ENCODE assay signal across 1 cellular context in the genomic region with DNA sequence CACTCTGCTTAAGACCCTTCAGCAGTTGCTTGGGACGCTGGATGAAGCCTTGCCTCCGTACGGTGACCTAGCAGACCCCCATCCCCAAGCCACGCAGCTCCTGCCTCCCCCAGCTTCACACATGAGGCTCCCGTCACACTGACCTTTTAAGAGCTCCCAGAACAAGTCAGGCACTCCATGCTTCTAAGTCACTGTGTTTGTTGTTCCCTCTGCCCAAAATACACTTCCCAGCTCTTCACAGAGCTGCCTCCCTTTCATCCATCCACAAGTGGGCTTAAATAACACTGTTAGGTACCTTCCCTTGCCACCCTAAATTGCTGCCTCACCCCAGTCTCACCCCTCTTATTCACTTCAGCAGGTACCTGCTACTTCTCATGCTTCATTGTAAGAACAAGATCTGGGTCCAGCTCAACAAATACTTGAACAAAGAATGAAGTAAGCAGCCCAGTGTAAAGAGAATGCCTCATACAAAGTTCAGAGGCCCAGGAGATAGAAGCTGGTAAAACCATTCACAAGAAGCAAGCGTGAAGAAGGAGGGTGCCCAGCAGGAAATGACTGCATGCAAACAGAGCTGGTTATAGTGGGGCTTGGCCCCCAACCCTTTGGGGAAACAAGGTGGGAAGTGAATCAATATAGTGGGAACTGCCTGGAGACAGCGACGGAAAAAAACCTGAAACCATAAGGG.
TF ChIP-seq lines count a peak whose summit lies in the region.

No MANE protein-coding gene starts in this region.

TF ChIP-seq in HepG2, 621 proteins besides CTCF, POLR2A, EP300 and RAD21 (continues in another document):
- TF ChIP-seq SOX13 (IDR thresholded peaks at IDR 0.05), result no peak
- peak in 1 of 2 experiments; percentile 33; a peak in 1 of 4 replicates for TF ChIP-seq SOX13 (CRISPR knock-in tag; conservative IDR thresholded peaks at IDR 0.05 in 1 of 2, IDR thresholded peaks at IDR 0.05 in 1 of 2)
- no peak for TF ChIP-seq ZNF33A (CRISPR knock-in tag; IDR thresholded peaks at IDR 0.05; ENCODE audit: borderline replicate concordance)
- peak; percentile 42; the same call in 1 of the 2 replicates for TF ChIP-seq ETV5 (CRISPR knock-in tag; IDR thresholded peaks at IDR 0.05; ENCODE audit: borderline replicate concordance)
- no peak for TF ChIP-seq KLF16 (CRISPR knock-in tag; IDR thresholded peaks at IDR 0.05)
- TF ChIP-seq, protein P1, sequence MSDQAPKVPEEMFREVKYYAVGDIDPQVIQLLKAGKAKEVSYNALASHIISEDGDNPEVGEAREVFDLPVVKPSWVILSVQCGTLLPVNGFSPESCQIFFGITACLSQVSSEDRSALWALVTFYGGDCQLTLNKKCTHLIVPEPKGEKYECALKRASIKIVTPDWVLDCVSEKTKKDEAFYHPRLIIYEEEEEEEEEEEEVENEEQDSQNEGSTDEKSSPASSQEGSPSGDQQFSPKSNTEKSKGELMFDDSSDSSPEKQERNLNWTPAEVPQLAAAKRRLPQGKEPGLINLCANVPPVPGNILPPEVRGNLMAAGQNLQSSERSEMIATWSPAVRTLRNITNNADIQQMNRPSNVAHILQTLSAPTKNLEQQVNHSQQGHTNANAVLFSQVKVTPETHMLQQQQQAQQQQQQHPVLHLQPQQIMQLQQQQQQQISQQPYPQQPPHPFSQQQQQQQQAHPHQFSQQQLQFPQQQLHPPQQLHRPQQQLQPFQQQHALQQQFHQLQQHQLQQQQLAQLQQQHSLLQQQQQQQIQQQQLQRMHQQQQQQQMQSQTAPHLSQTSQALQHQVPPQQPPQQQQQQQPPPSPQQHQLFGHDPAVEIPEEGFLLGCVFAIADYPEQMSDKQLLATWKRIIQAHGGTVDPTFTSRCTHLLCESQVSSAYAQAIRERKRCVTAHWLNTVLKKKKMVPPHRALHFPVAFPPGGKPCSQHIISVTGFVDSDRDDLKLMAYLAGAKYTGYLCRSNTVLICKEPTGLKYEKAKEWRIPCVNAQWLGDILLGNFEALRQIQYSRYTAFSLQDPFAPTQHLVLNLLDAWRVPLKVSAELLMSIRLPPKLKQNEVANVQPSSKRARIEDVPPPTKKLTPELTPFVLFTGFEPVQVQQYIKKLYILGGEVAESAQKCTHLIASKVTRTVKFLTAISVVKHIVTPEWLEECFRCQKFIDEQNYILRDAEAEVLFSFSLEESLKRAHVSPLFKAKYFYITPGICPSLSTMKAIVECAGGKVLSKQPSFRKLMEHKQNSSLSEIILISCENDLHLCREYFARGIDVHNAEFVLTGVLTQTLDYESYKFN (CRISPR knock-in tag; conservative IDR thresholded peaks at IDR 0.05), result peak; percentile 56
- 0 out of 2 replicates have a peak, but pooled peaks have one; percentile 33 for TF ChIP-seq ZFP90 (CRISPR knock-in tag; IDR thresholded peaks at IDR 0.05; ENCODE audit: borderline replicate concordance)
- TF ChIP-seq ZNF75D (CRISPR knock-in tag; IDR thresholded peaks at IDR 0.05; ENCODE audit: borderline replicate concordance), result no peak
- TF ChIP-seq, protein P2, sequence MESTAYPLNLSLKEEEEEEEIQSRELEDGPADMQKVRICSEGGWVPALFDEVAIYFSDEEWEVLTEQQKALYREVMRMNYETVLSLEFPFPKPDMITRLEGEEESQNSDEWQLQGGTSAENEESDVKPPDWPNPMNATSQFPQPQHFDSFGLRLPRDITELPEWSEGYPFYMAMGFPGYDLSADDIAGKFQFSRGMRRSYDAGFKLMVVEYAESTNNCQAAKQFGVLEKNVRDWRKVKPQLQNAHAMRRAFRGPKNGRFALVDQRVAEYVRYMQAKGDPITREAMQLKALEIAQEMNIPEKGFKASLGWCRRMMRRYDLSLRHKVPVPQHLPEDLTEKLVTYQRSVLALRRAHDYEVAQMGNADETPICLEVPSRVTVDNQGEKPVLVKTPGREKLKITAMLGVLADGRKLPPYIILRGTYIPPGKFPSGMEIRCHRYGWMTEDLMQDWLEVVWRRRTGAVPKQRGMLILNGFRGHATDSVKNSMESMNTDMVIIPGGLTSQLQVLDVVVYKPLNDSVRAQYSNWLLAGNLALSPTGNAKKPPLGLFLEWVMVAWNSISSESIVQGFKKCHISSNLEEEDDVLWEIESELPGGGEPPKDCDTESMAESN (CRISPR knock-in tag; conservative IDR thresholded peaks at IDR 0.05), result no peak
- peak; percentile 42 for TF ChIP-seq ZNF781 (CRISPR knock-in tag; IDR thresholded peaks at IDR 0.05; ENCODE audit: borderline replicate concordance, not compliant biosample characterization)
- TF ChIP-seq, protein P3, sequence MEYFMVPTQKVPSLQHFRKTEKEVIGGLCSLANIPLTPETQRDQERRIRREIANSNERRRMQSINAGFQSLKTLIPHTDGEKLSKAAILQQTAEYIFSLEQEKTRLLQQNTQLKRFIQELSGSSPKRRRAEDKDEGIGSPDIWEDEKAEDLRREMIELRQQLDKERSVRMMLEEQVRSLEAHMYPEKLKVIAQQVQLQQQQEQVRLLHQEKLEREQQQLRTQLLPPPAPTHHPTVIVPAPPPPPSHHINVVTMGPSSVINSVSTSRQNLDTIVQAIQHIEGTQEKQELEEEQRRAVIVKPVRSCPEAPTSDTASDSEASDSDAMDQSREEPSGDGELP (IDR thresholded peaks at IDR 0.05; ENCODE audit: borderline replicate concordance, low read depth), result no peak
- no peak for TF ChIP-seq ZNF460 (CRISPR knock-in tag; IDR thresholded peaks at IDR 0.05; ENCODE audit: borderline replicate concordance)
- 0 out of 2 replicates have a peak, but pooled peaks have one; percentile 2 for TF ChIP-seq MNT (IDR thresholded peaks at IDR 0.05)
- no peak for TF ChIP-seq SP1 (IDR thresholded peaks at IDR 0.05)
- no peak for TF ChIP-seq SP1 (CRISPR knock-in tag; IDR thresholded peaks at IDR 0.05)
- peak; percentile 58; the same call in 1 of the 2 replicates for TF ChIP-seq POLR2AphosphoS2 (IDR thresholded peaks at IDR 0.05; ENCODE audit: low read depth, low read length)
- 0 out of 2 replicates have a peak, but pooled peaks have one; percentile 35 for TF ChIP-seq ZNF614 (CRISPR knock-in tag; IDR thresholded peaks at IDR 0.05; ENCODE audit: borderline replicate concordance)
- 0 out of 2 replicates have a peak, but pooled peaks have one; percentile 49 for TF ChIP-seq ZNF775 (CRISPR knock-in tag; IDR thresholded peaks at IDR 0.05; ENCODE audit: borderline replicate concordance)
- peak; percentile 20; the same call in 1 of the 2 replicates for TF ChIP-seq SPEN (CRISPR knock-in tag; IDR thresholded peaks at IDR 0.05; ENCODE audit: low read depth)
- 0 out of 2 replicates have a peak, but pooled peaks have one; percentile 42 for TF ChIP-seq SAFB2 (CRISPR knock-in tag; IDR thresholded peaks at IDR 0.05; ENCODE audit: borderline replicate concordance, low read depth)
- no peak for TF ChIP-seq GABPA (IDR thresholded peaks at IDR 0.05; ENCODE audit: low read depth, low read length)
- no peak for TF ChIP-seq GABPA (CRISPR knock-in tag; IDR thresholded peaks at IDR 0.05; ENCODE audit: low read depth)
- TF ChIP-seq NCOA5 (CRISPR knock-in tag; IDR thresholded peaks at IDR 0.05), result no peak
- TF ChIP-seq, protein P4, sequence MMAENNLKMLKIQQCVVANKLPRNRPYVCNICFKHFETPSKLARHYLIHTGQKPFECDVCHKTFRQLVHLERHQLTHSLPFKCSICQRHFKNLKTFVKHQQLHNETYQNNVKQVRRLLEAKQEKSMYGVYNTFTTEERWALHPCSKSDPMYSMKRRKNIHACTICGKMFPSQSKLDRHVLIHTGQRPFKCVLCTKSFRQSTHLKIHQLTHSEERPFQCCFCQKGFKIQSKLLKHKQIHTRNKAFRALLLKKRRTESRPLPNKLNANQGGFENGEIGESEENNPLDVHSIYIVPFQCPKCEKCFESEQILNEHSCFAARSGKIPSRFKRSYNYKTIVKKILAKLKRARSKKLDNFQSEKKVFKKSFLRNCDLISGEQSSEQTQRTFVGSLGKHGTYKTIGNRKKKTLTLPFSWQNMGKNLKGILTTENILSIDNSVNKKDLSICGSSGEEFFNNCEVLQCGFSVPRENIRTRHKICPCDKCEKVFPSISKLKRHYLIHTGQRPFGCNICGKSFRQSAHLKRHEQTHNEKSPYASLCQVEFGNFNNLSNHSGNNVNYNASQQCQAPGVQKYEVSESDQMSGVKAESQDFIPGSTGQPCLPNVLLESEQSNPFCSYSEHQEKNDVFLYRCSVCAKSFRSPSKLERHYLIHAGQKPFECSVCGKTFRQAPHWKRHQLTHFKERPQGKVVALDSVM (CRISPR knock-in tag; IDR thresholded peaks at IDR 0.05), result 0 out of 2 replicates have a peak, but pooled peaks have one; percentile 6
- no peak for TF ChIP-seq MAFG (CRISPR knock-in tag; IDR thresholded peaks at IDR 0.05)
- no peak for TF ChIP-seq LCORL (IDR thresholded peaks at IDR 0.05)
- TF ChIP-seq LCORL (CRISPR knock-in tag; IDR thresholded peaks at IDR 0.05), result 0 out of 2 replicates have a peak, but pooled peaks have one; percentile 17
- TF ChIP-seq GTF3A (CRISPR knock-in tag; conservative IDR thresholded peaks at IDR 0.05), result 0 out of 2 replicates have a peak, but pooled peaks have one; percentile 29
- peak; percentile 38; the same call in 1 of the 2 replicates for TF ChIP-seq ZNF687 (CRISPR knock-in tag; IDR thresholded peaks at IDR 0.05)
- TF ChIP-seq ZNF556 (CRISPR knock-in tag; IDR thresholded peaks at IDR 0.05; ENCODE audit: borderline replicate concordance), result no peak; the same call in 1 of the 2 replicates
- TF ChIP-seq ZBTB38 (CRISPR knock-in tag; IDR thresholded peaks at IDR 0.05), result peak; percentile 52; the same call in 1 of the 2 replicates
- TF ChIP-seq KDM6A (CRISPR knock-in tag; IDR thresholded peaks at IDR 0.05; ENCODE audit: low read depth), result 0 out of 2 replicates have a peak, but pooled peaks have one; percentile 32
- TF ChIP-seq FLYWCH1 (CRISPR knock-in tag; IDR thresholded peaks at IDR 0.05), result no peak
- TF ChIP-seq ZBTB8A (CRISPR knock-in tag; IDR thresholded peaks at IDR 0.05; ENCODE audit: borderline replicate concordance, low read depth), result no peak
- TF ChIP-seq ZNF276 (CRISPR knock-in tag; IDR thresholded peaks at IDR 0.05; ENCODE audit: low read depth), result no peak
- TF ChIP-seq, protein P5, sequence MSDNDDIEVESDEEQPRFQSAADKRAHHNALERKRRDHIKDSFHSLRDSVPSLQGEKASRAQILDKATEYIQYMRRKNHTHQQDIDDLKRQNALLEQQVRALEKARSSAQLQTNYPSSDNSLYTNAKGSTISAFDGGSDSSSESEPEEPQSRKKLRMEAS (IDR thresholded peaks at IDR 0.05), result peak; percentile 22; the same call in 1 of the 2 replicates
- peak; percentile 41; the same call in 1 of the 2 replicates for TF ChIP-seq ZFP91 (CRISPR knock-in tag; IDR thresholded peaks at IDR 0.05; ENCODE audit: borderline replicate concordance)
- TF ChIP-seq ZSCAN31 (CRISPR knock-in tag; IDR thresholded peaks at IDR 0.05; ENCODE audit: low read depth), result 0 out of 2 replicates have a peak, but pooled peaks have one; percentile 34
